ENCODE assay signal across 1 cellular context in genomic region chr19:47112664-47113445, GRCh38.
TF ChIP-seq lines count a peak whose summit lies in the region.

No MANE protein-coding gene starts in this region.

TF ChIP-seq in HepG2, 621 proteins besides CTCF, POLR2A, EP300 and RAD21 (continued from another document and continues in another):
- TF ChIP-seq AFF4 (CRISPR knock-in tag; IDR thresholded peaks at IDR 0.05) (peak; percentile 57; the same call in 1 of the 2 replicates), ZNF224 (CRISPR knock-in tag; IDR thresholded peaks at IDR 0.05) (peak; percentile 70; the same call in 1 of the 2 replicates), PRPF4 (IDR thresholded peaks at IDR 0.05; ENCODE audit: low read depth, low read length, poor library complexity, severe bottlenecking) (no peak), MEF2D (CRISPR knock-in tag; IDR thresholded peaks at IDR 0.05) (peak; percentile 64; the same call in 1 of the 2 replicates), PHF8 (CRISPR knock-in tag; IDR thresholded peaks at IDR 0.05) (peak; percentile 78), TCF7L2 (IDR thresholded peaks at IDR 0.05; ENCODE audit: low read depth, low read length) (no peak), SATB2 (CRISPR knock-in tag; IDR thresholded peaks at IDR 0.05) (0 out of 2 replicates have a peak, but pooled peaks have one; percentile 56), ATF1 (CRISPR knock-in tag; IDR thresholded peaks at IDR 0.05) (no peak), ZNF768 (CRISPR knock-in tag; IDR thresholded peaks at IDR 0.05) (peak; percentile 53; the same call in 1 of the 2 replicates), ZNF260 (CRISPR knock-in tag; IDR thresholded peaks at IDR 0.05; ENCODE audit: borderline replicate concordance, low read depth) (no peak), RFX1 (IDR thresholded peaks at IDR 0.05) (no peak), NFYB (CRISPR knock-in tag; IDR thresholded peaks at IDR 0.05) (no peak), GFI1 (CRISPR knock-in tag; IDR thresholded peaks at IDR 0.05; ENCODE audit: borderline replicate concordance) (peak; percentile 46; the same call in 1 of the 2 replicates), MED13 (CRISPR knock-in tag; IDR thresholded peaks at IDR 0.05) (0 out of 2 replicates have a peak, but pooled peaks have one; percentile 67), MLLT10 (CRISPR knock-in tag; IDR thresholded peaks at IDR 0.05) (no peak; the same call in 1 of the 2 replicates), MAFG (CRISPR knock-in tag; IDR thresholded peaks at IDR 0.05) (no peak), ZNF510 (CRISPR knock-in tag; IDR thresholded peaks at IDR 0.05; ENCODE audit: low read depth) (0 out of 2 replicates have a peak, but pooled peaks have one; percentile 21), ZNF264 (CRISPR knock-in tag; IDR thresholded peaks at IDR 0.05) (no peak), E2F1 (CRISPR knock-in tag; IDR thresholded peaks at IDR 0.05) (peak; percentile 32; the same call in 1 of the 2 replicates), ZFAT (CRISPR knock-in tag; conservative IDR thresholded peaks at IDR 0.05) (no peak), FOXA1 (IDR thresholded peaks at IDR 0.05) (no peak), FOXA1 (CRISPR knock-in tag; IDR thresholded peaks at IDR 0.05) (peak; percentile 34; the same call in 1 of the 2 replicates), CEBPB (IDR thresholded peaks at IDR 0.05; ENCODE audit: borderline replicate concordance, low read depth, low read length) (no peak), MZF1 (CRISPR knock-in tag; IDR thresholded peaks at IDR 0.05; ENCODE audit: borderline replicate concordance) (no peak), HOXD1 (CRISPR knock-in tag; IDR thresholded peaks at IDR 0.05) (peak; percentile 55), SMAD1 (CRISPR knock-in tag; IDR thresholded peaks at IDR 0.05; ENCODE audit: borderline replicate concordance, low read depth) (no peak; the same call in 1 of the 2 replicates), ZBTB3 (CRISPR knock-in tag; IDR thresholded peaks at IDR 0.05; ENCODE audit: borderline replicate concordance, low read depth) (no peak), RORA (CRISPR knock-in tag; IDR thresholded peaks at IDR 0.05) (no peak), ZNF782 (CRISPR knock-in tag; IDR thresholded peaks at IDR 0.05; ENCODE audit: borderline replicate concordance) (no peak), HNRNPUL1 (IDR thresholded peaks at IDR 0.05; ENCODE audit: low read depth, low read length) (no peak), HDAC1 (CRISPR knock-in tag; IDR thresholded peaks at IDR 0.05) (peak; percentile 72; the same call in 1 of the 2 replicates), ZSCAN25 (CRISPR knock-in tag; IDR thresholded peaks at IDR 0.05) (peak; percentile 86), CC2D1A (CRISPR knock-in tag; IDR thresholded peaks at IDR 0.05) (no peak), RFXANK (CRISPR knock-in tag; IDR thresholded peaks at IDR 0.05) (no peak), ZNF720 (CRISPR knock-in tag; IDR thresholded peaks at IDR 0.05) (no peak), ZHX2 (IDR thresholded peaks at IDR 0.05; ENCODE audit: low read depth) (peak; percentile 91), ZHX2 (CRISPR knock-in tag; IDR thresholded peaks at IDR 0.05; ENCODE audit: borderline replicate concordance) (no peak), GATAD2A (CRISPR knock-in tag; IDR thresholded peaks at IDR 0.05) (peak; percentile 62), ZBTB21 (CRISPR knock-in tag; IDR thresholded peaks at IDR 0.05) (0 out of 2 replicates have a peak, but pooled peaks have one; percentile 15)
- TF ChIP-seq, protein P1, sequence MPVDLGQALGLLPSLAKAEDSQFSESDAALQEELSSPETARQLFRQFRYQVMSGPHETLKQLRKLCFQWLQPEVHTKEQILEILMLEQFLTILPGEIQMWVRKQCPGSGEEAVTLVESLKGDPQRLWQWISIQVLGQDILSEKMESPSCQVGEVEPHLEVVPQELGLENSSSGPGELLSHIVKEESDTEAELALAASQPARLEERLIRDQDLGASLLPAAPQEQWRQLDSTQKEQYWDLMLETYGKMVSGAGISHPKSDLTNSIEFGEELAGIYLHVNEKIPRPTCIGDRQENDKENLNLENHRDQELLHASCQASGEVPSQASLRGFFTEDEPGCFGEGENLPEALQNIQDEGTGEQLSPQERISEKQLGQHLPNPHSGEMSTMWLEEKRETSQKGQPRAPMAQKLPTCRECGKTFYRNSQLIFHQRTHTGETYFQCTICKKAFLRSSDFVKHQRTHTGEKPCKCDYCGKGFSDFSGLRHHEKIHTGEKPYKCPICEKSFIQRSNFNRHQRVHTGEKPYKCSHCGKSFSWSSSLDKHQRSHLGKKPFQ (CRISPR knock-in tag; IDR thresholded peaks at IDR 0.05; ENCODE audit: insufficient replicate concordance), result peak; percentile 55
- TF ChIP-seq, protein P2, sequence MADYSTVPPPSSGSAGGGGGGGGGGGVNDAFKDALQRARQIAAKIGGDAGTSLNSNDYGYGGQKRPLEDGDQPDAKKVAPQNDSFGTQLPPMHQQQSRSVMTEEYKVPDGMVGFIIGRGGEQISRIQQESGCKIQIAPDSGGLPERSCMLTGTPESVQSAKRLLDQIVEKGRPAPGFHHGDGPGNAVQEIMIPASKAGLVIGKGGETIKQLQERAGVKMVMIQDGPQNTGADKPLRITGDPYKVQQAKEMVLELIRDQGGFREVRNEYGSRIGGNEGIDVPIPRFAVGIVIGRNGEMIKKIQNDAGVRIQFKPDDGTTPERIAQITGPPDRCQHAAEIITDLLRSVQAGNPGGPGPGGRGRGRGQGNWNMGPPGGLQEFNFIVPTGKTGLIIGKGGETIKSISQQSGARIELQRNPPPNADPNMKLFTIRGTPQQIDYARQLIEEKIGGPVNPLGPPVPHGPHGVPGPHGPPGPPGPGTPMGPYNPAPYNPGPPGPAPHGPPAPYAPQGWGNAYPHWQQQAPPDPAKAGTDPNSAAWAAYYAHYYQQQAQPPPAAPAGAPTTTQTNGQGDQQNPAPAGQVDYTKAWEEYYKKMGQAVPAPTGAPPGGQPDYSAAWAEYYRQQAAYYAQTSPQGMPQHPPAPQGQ (CRISPR knock-in tag; IDR thresholded peaks at IDR 0.05; ENCODE audit: borderline replicate concordance), result no peak
- TF ChIP-seq, protein P3, sequence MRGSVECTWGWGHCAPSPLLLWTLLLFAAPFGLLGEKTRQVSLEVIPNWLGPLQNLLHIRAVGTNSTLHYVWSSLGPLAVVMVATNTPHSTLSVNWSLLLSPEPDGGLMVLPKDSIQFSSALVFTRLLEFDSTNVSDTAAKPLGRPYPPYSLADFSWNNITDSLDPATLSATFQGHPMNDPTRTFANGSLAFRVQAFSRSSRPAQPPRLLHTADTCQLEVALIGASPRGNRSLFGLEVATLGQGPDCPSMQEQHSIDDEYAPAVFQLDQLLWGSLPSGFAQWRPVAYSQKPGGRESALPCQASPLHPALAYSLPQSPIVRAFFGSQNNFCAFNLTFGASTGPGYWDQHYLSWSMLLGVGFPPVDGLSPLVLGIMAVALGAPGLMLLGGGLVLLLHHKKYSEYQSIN (CRISPR knock-in tag; IDR thresholded peaks at IDR 0.05; ENCODE audit: borderline replicate concordance), result no peak
- TF ChIP-seq, protein P4, sequence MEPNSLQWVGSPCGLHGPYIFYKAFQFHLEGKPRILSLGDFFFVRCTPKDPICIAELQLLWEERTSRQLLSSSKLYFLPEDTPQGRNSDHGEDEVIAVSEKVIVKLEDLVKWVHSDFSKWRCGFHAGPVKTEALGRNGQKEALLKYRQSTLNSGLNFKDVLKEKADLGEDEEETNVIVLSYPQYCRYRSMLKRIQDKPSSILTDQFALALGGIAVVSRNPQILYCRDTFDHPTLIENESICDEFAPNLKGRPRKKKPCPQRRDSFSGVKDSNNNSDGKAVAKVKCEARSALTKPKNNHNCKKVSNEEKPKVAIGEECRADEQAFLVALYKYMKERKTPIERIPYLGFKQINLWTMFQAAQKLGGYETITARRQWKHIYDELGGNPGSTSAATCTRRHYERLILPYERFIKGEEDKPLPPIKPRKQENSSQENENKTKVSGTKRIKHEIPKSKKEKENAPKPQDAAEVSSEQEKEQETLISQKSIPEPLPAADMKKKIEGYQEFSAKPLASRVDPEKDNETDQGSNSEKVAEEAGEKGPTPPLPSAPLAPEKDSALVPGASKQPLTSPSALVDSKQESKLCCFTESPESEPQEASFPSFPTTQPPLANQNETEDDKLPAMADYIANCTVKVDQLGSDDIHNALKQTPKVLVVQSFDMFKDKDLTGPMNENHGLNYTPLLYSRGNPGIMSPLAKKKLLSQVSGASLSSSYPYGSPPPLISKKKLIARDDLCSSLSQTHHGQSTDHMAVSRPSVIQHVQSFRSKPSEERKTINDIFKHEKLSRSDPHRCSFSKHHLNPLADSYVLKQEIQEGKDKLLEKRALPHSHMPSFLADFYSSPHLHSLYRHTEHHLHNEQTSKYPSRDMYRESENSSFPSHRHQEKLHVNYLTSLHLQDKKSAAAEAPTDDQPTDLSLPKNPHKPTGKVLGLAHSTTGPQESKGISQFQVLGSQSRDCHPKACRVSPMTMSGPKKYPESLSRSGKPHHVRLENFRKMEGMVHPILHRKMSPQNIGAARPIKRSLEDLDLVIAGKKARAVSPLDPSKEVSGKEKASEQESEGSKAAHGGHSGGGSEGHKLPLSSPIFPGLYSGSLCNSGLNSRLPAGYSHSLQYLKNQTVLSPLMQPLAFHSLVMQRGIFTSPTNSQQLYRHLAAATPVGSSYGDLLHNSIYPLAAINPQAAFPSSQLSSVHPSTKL (CRISPR knock-in tag; IDR thresholded peaks at IDR 0.05), result peak; percentile 66
